Comparison of ENCODE assay signal across 10 cellular contexts in the genomic region with DNA sequence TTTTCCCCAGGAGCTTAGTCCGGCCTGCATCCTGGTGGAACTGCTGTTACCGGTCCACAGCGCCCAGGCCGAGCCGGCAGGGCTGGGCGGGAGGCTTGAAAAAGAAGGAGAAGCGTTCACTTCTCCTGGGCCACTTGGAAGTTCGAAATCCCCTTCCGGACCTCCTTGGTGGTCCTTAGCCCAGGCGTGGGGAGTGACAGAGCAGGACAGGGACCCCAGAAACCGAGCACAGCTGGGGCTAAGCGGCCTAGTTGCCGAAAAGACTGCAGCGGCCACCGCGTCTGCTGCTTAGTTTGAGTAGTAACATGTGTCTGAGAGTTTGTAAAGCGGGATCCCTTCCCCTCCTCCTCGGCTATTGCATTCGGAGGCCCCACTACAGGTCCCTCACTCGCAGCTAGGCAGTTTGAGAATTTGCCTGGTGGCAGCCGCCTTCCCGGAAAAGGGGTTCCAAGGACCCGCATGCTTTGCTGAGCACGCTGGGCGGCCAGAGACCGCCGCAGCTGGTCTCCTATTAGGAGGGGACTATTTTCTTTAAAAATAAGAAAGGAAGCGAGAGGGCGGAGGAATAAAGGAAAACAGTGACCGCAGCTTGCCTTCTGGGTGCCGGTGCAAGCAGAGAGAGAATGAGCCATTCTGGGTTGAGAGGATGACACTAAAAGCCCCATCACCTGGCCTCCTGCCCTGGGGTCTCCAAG. TPM values are rescaled to one million over a fixed set of nuclear protein-coding genes. Genes with fewer than 3 reads are reported as not detected.
DNase-seq lines count a peak whose midpoint lies in the region; ATAC-seq and TF ChIP-seq lines count a peak whose summit lies in the region.
"Had no signal": no experiment of that assay in that cellular context is flagged by ENCODE, and none has a peak within 500 bp of the region (broad histone marks: within the 10 kb centered on the region; RNA-seq: fewer than 3 reads in every experiment).

No MANE protein-coding gene starts in this region.

- H3K36me3 ChIP-seq in OCI-LY3 (replicated peaks; ENCODE audit: low read depth, low read length), result no peaks in the 10 kb centered on the region
- H3K36me3 ChIP-seq in lower lobe of right lung, result peaks cover 5% of the 10 kb centered on the region
- H3K36me3 ChIP-seq: BLaER1 treated with 17β-estradiol and CSF1 and Interleukin-3, amounts not matched to agents 10 nM and 100 nM; cardiac muscle cell had no signal

- no peak overlapping the region for H3K9ac ChIP-seq in OCI-LY3 (ENCODE audit: low read length)
- H3K9ac ChIP-seq: BLaER1 treated with 17β-estradiol and CSF1 and Interleukin-3, amounts not matched to agents 10 nM and 100 nM had no signal

- H3K4me1 ChIP-seq in OCI-LY3 (ENCODE audit: low read length) (peaks cover 24% of the 10 kb centered on the region), lower lobe of right lung (peaks cover 38% of the 10 kb centered on the region)
- H3K4me1 ChIP-seq: foreskin keratinocyte had no signal

- ATAC-seq in lower lobe of right lung, result no peak

- intact Hi-C loops in lower lobe of right lung (cut with DNase I), result no loop called here

- H3K9me3 ChIP-seq in OCI-LY3 (ENCODE audit: insufficient read depth, low read length), result no peaks in the 10 kb centered on the region
- H3K9me3 ChIP-seq in lower lobe of right lung, result no peaks in the 10 kb centered on the region

- no peaks in the 10 kb centered on the region for H4K20me1 ChIP-seq in OCI-LY3 (ENCODE audit: insufficient read depth, low read length)

- H3K27me3 ChIP-seq in OCI-LY3 (ENCODE audit: low read depth, low read length), result peaks cover 26% of the 10 kb centered on the region
- peaks cover 89% of the 10 kb centered on the region for H3K27me3 ChIP-seq in lower lobe of right lung (ENCODE audit: low read depth)

- TF ChIP-seq CTCF in AG04449 (IDR thresholded peaks at IDR 0.05; ENCODE audit: insufficient read depth, low read length, missing control alignments) (no peak), OCI-LY3 (IDR thresholded peaks at IDR 0.05; ENCODE audit: low read depth, low read length) (no peak), lower lobe of right lung (IDR thresholded peaks at IDR 0.05) (no peak)

- peak overlapping the region; percentile 76 for H3K4me3 ChIP-seq in AG04449 (ENCODE audit: low read depth, low read length)
- no peak overlapping the region for H3K4me3 ChIP-seq in OCI-LY3 (ENCODE audit: low read length)
- peak overlapping the region; percentile 63 for H3K4me3 ChIP-seq in lower lobe of right lung
- H3K4me3 ChIP-seq: BLaER1 treated with 17β-estradiol and CSF1 and Interleukin-3, amounts not matched to agents 10 nM and 100 nM had no signal

- H3K27ac ChIP-seq in OCI-LY3 (ENCODE audit: low read length) (no peak overlapping the region), lower lobe of right lung (peak overlapping the region; percentile 39)
- H3K27ac ChIP-seq: BLaER1 treated with 17β-estradiol and CSF1 and Interleukin-3, amounts not matched to agents 10 nM and 100 nM; cardiac muscle cell; foreskin keratinocyte had no signal

- CTCF ChIA-PET in AG04449 (lab: Yijun Ruan, JAX), result interaction anchor here (0.6 to 8.4 kb wide), 20 partner anchors 15 to 379 kb away, joined by 3 to 80 read pairs (median 6); a partner anchor contains a TSS

- H3K79me2 ChIP-seq in OCI-LY3 (ENCODE audit: low read length), result peaks cover 7% of the 10 kb centered on the region; the same call in 1 of the 2 replicates

- POLR2A ChIA-PET in AG04449 (lab: Yijun Ruan, JAX), result interaction anchor here (0.5 to 3.3 kb wide), 7 partner anchors 12 to 48 kb away, joined by 3 to 14 read pairs (median 3); no protein-coding TSS in a partner anchor

- H3K4me2 ChIP-seq in OCI-LY3 (ENCODE audit: low read length), result peak overlapping the region; percentile 80

- H2AFZ ChIP-seq in OCI-LY3 (ENCODE audit: low read depth, low read length), result no peak overlapping the region

- DNase-seq in AG04449 (ENCODE audit: low read depth, low spot score) (no peak), lower lobe of right lung (no peak), SIG-M5 treated with dmso at 0.1 percent for 504 hours (lab: John Stamatoyannopoulos, UW; ENCODE audit: unreplicated experiment) (no peak), superior temporal gyrus (ENCODE audit: extremely low spot score) (no peak), ecto neural progenitor cell (ENCODE audit: low spot score) (no peak)

RNA-seq across cellular contexts. Expression of a gene that starts 1.0 kb away (rescaled TPM):
- 3.9 TPM for total RNA-seq in lower lobe of right lung
- total RNA-seq: activated CD4-positive, alpha-beta memory T cell treated with anti-CD3 and anti-CD28 coated beads for 36 hours; foreskin keratinocyte had no signal

RNA-seq across cellular contexts. Expression of a gene that starts 4.5 kb away (rescaled TPM):
- 11.3 TPM for total RNA-seq in lower lobe of right lung

RNA-seq across cellular contexts. Expression of a gene that starts 10.2 kb away (rescaled TPM):
- total RNA-seq in lower lobe of right lung, result 4.4 TPM
- total RNA-seq: foreskin keratinocyte had no signal

RNA-seq across cellular contexts. Expression of a gene that starts 16.3 kb away (rescaled TPM):
- 2.4 TPM for total RNA-seq in lower lobe of right lung
- total RNA-seq: cardiac muscle cell had no signal

RNA-seq across cellular contexts. Expression of a gene that starts 16.4 kb away (rescaled TPM):
- 5.8 TPM for total RNA-seq in lower lobe of right lung
